ENCODE assay signal across 23 cellular contexts in genomic region chr3:107347717-107348116, GRCh38. TPM values are rescaled to one million over a fixed set of nuclear protein-coding genes. Genes with fewer than 3 reads are reported as not detected.
"Had no signal": no experiment of that assay in that cellular context is flagged by ENCODE, and none has a peak within 500 bp of the region (broad histone marks: within the 10 kb centered on the region; RNA-seq: fewer than 3 reads in every experiment).

No MANE protein-coding gene starts in this region.

- H3K4me1 ChIP-seq: esophagus squamous epithelium, pancreas, psoas muscle, tibial artery had no signal

- H3K9me3 ChIP-seq: esophagus squamous epithelium, pancreas, psoas muscle, tibial artery had no signal

- H3K36me3 ChIP-seq: esophagus squamous epithelium, pancreas, tibial artery had no signal

- H3K27ac ChIP-seq: esophagus squamous epithelium, pancreas, psoas muscle, tibial artery had no signal

- DNase-seq: activated gamma-delta T cell treated with Interleukin-2 at 50 U/mL for 16 hours; activated T-cell treated with anti-CD3 and anti-CD28 coated beads, Interleukin-2, amount 50 U/mL, for 1 hour; anterior cingulate cortex; caudate nucleus; dorsolateral prefrontal cortex; effector memory CD8-positive, alpha-beta T cell; esophagus squamous epithelium; glutamatergic neuron; hippocampal formation; left ventricle myocardium superior; nephron progenitor cell; pancreas; psoas muscle; right cardiac atrium; stimulated activated CD4-positive, alpha-beta T cell treated with anti-CD3 and anti-CD28 coated beads, Interleukin-2, amount 100 ng/mL, for 24 hours; stimulated activated naive CD8-positive, alpha-beta T cell treated with anti-CD3 and anti-CD28 coated beads, Interleukin-15, amount 100 ng/mL, for 72 hours; tibial artery had no signal

- ATAC-seq: effector memory CD8-positive, alpha-beta T cell; left ventricle myocardium superior; psoas muscle; stimulated activated effector memory CD8-positive, alpha-beta T cell treated with anti-CD3 and anti-CD28 coated beads, Interleukin-12 subunit alpha, Interleukin-12 subunit beta, amount 100 ng/mL, for 72 hours; stimulated activated naive CD8-positive, alpha-beta T cell treated with anti-CD3 and anti-CD28 coated beads, Interleukin-15, amount 100 ng/mL, for 72 hours; WTC11 had no signal

- H3K27me3 ChIP-seq: dorsolateral prefrontal cortex, esophagus squamous epithelium, pancreas, tibial artery had no signal

- H3K4me3 ChIP-seq: dorsolateral prefrontal cortex, esophagus squamous epithelium, pancreas, psoas muscle, tibial artery had no signal

RNA-seq across cellular contexts. Expression of gene CCDC54, which starts 29.5 kb away (rescaled TPM):
- total RNA-seq: esophagus squamous epithelium; left ventricle myocardium superior; myocyte; pancreas; psoas muscle; right cardiac atrium; skeletal muscle tissue; T-helper 2 cell treated with Interferon-gamma antibody and Interleukin-4, amounts not matched to agents 100 ng/mL and 5 ng/mL, for 36 hours; ureter; WTC11 had no signal
- polyA plus RNA-seq: pancreas, psoas muscle, right cardiac atrium had no signal
